ENCODE assay signal across 16 cellular contexts in genomic region chr16:3971261-3971660, GRCh38.
DNase-seq lines count a peak whose midpoint lies in the region; ATAC-seq and TF ChIP-seq lines count a peak whose summit lies in the region.
"Had no signal": no experiment of that assay in that cellular context is flagged by ENCODE, and none has a peak within 500 bp of the region (broad histone marks: within the 10 kb centered on the region; RNA-seq: fewer than 3 reads in every experiment).

No MANE protein-coding gene starts in this region.

- H3K36me3 ChIP-seq in MG63 (peaks cover 53% of the 10 kb centered on the region), skeletal muscle satellite cell (ENCODE audit: insufficient read depth, low read length) (peaks cover 4% of the 10 kb centered on the region), gastrocnemius medialis (peaks cover 0 to 48% of the 10 kb centered on the region in 2 donors)

- no peak for TF ChIP-seq POLR2A in gastrocnemius medialis (IDR thresholded peaks at IDR 0.05)

- H3K9me3 Mint-ChIP-seq in activated CD4-positive, alpha-beta memory T cell treated with anti-CD3 and anti-CD28 coated beads for 36 hours: no peaks in the 10 kb centered on the region
- no peaks in the 10 kb centered on the region for H3K9me3 Mint-ChIP-seq in activated CD4-positive, alpha-beta memory T cell treated with anti-CD3 and anti-CD28 coated beads, Interleukin-2, amount 10 ng/mL, durations not matched to agents 7 days and 5 days
- H3K9me3 Mint-ChIP-seq in dendritic cell treated with granulocyte-macrophage colony-stimulating factor and Interleukin-4, amounts not matched to agents 40 ng/mL and 50 ng/mL, for 4 days: no peaks in the 10 kb centered on the region

- peak; percentile 31 for DNase-seq in activated CD4-positive, alpha-beta memory T cell treated with anti-CD3 and anti-CD28 coated beads for 36 hours
- no peak for DNase-seq in activated CD4-positive, alpha-beta memory T cell treated with anti-CD3 and anti-CD28 coated beads, Interleukin-2, amount 10 ng/mL, durations not matched to agents 7 days and 5 days
- DNase-seq in MG63: peak; percentile 22
- no peak for DNase-seq in DMS 273 (lab: John Stamatoyannopoulos, UW; ENCODE audit: unreplicated experiment)
- DNase-seq in gastrocnemius medialis: no peak
- DNase-seq: activated CD4-positive, CD25-positive, alpha-beta regulatory T cell treated with anti-CD3 and anti-CD28 coated beads, Interleukin-2, amount 50 U/mL, for 72 hours; effector memory CD4-positive, alpha-beta T cell; Kasumi-1; NCI-H345 had no signal

- no peaks in the 10 kb centered on the region for H3K27me3 Mint-ChIP-seq in activated CD4-positive, alpha-beta memory T cell treated with anti-CD3 and anti-CD28 coated beads for 36 hours
- no peaks in the 10 kb centered on the region for H3K27me3 Mint-ChIP-seq in activated CD4-positive, alpha-beta memory T cell treated with anti-CD3 and anti-CD28 coated beads, Interleukin-2, amount 10 ng/mL, durations not matched to agents 7 days and 5 days
- no peaks in the 10 kb centered on the region for H3K27me3 Mint-ChIP-seq in dendritic cell treated with granulocyte-macrophage colony-stimulating factor and Interleukin-4, amounts not matched to agents 40 ng/mL and 50 ng/mL, for 4 days

- no peaks in the 10 kb centered on the region; the same call in 1 of the 2 replicates for H3K9me3 ChIP-seq in MG63
- H3K9me3 ChIP-seq in skeletal muscle satellite cell (replicated peaks; ENCODE audit: low read length): no peaks in the 10 kb centered on the region
- no peaks in the 10 kb centered on the region for H3K9me3 ChIP-seq in gastrocnemius medialis
- H3K9me3 ChIP-seq: A549, HAP-1 had no signal

- in situ Hi-C loops in gastrocnemius medialis (cut with MboI; ENCODE audit: low sequenced_read_pairs in 4 of 4): no loop called here

- POLR2A ChIA-PET in activated CD4-positive, alpha-beta memory T cell treated with anti-CD3 and anti-CD28 coated beads for 36 hours (lab: Charles Lee): no interaction called here
- POLR2A ChIA-PET in activated CD4-positive, alpha-beta memory T cell treated with anti-CD3 and anti-CD28 coated beads, Interleukin-2, amount 10 ng/mL, durations not matched to agents 7 days and 5 days (lab: Charles Lee): no interaction called here

- TF ChIP-seq CTCF in gastrocnemius medialis (IDR thresholded peaks at IDR 0.05 in 4 of 5, conservative IDR thresholded peaks at IDR 0.05 in 1 of 5): no peak

- no peak overlapping the region for H3K27ac ChIP-seq in gastrocnemius medialis
- H3K27ac ChIP-seq: A549, RWPE1, skin epidermis had no signal

- H3K4me1 Mint-ChIP-seq in activated CD4-positive, alpha-beta memory T cell treated with anti-CD3 and anti-CD28 coated beads for 36 hours (ENCODE audit: low read depth): peaks cover 7% of the 10 kb centered on the region
- H3K4me1 Mint-ChIP-seq in activated CD4-positive, alpha-beta memory T cell treated with anti-CD3 and anti-CD28 coated beads, Interleukin-2, amount 10 ng/mL, durations not matched to agents 7 days and 5 days: no peaks in the 10 kb centered on the region
- H3K4me1 Mint-ChIP-seq in dendritic cell treated with granulocyte-macrophage colony-stimulating factor and Interleukin-4, amounts not matched to agents 40 ng/mL and 50 ng/mL, for 4 days (ENCODE audit: low read depth): peaks cover 36% of the 10 kb centered on the region

- peaks cover 10% of the 10 kb centered on the region for H3K36me3 Mint-ChIP-seq in activated CD4-positive, alpha-beta memory T cell treated with anti-CD3 and anti-CD28 coated beads for 36 hours
- peaks cover 9% of the 10 kb centered on the region for H3K36me3 Mint-ChIP-seq in activated CD4-positive, alpha-beta memory T cell treated with anti-CD3 and anti-CD28 coated beads, Interleukin-2, amount 10 ng/mL, durations not matched to agents 7 days and 5 days (ENCODE audit: low read depth)
- H3K36me3 Mint-ChIP-seq in dendritic cell treated with granulocyte-macrophage colony-stimulating factor and Interleukin-4, amounts not matched to agents 40 ng/mL and 50 ng/mL, for 4 days (ENCODE audit: low read depth): peaks cover 17% of the 10 kb centered on the region

- H3K4me1 ChIP-seq in skeletal muscle satellite cell (ENCODE audit: control insufficient read depth, insufficient read depth, low read length) (peaks cover 17% of the 10 kb centered on the region), gastrocnemius medialis (no peaks in the 10 kb centered on the region)
- H3K4me1 ChIP-seq: HAP-1 had no signal

- H3K9ac ChIP-seq in skeletal muscle satellite cell (ENCODE audit: low read depth, low read length): peak overlapping the region; percentile 23

- H3K27me3 ChIP-seq in MG63: no peaks in the 10 kb centered on the region
- H3K27me3 ChIP-seq in skeletal muscle satellite cell (ENCODE audit: control insufficient read depth, insufficient read depth, low read length): no peaks in the 10 kb centered on the region
- H3K27me3 ChIP-seq in gastrocnemius medialis: no peaks in the 10 kb centered on the region

- CTCF ChIA-PET in activated CD4-positive, alpha-beta memory T cell treated with anti-CD3 and anti-CD28 coated beads for 36 hours (lab: Charles Lee): interaction anchor here (1.3 kb wide), 1 partner anchor 11 kb away, joined by 3 read pairs; no protein-coding TSS in a partner anchor
- CTCF ChIA-PET in activated CD4-positive, alpha-beta memory T cell treated with anti-CD3 and anti-CD28 coated beads, Interleukin-2, amount 10 ng/mL, durations not matched to agents 7 days and 5 days (lab: Charles Lee): interaction anchor here (1.0 kb wide), 1 partner anchor 10 kb away, joined by 4 read pairs; no protein-coding TSS in a partner anchor

- intact Hi-C loops in activated CD4-positive, alpha-beta memory T cell treated with anti-CD3 and anti-CD28 coated beads for 36 hours (cut with micrococcal nuclease): no loop called here
- intact Hi-C loops in dendritic cell treated with granulocyte-macrophage colony-stimulating factor and Interleukin-4, amounts not matched to agents 40 ng/mL and 50 ng/mL, for 4 days (cut with micrococcal nuclease): no loop called here
- intact Hi-C loops in gastrocnemius medialis (cut with DNase I; ENCODE audit: low total_unique reads): no loop called here

- H3K4me3 Mint-ChIP-seq in activated CD4-positive, alpha-beta memory T cell treated with anti-CD3 and anti-CD28 coated beads for 36 hours: no peak overlapping the region
- no peak overlapping the region for H3K4me3 Mint-ChIP-seq in activated CD4-positive, alpha-beta memory T cell treated with anti-CD3 and anti-CD28 coated beads, Interleukin-2, amount 10 ng/mL, durations not matched to agents 7 days and 5 days
- H3K4me3 Mint-ChIP-seq in dendritic cell treated with granulocyte-macrophage colony-stimulating factor and Interleukin-4, amounts not matched to agents 40 ng/mL and 50 ng/mL, for 4 days: no peak overlapping the region

- H3K4me2 ChIP-seq in skeletal muscle satellite cell (ENCODE audit: low read length): peak overlapping the region; percentile 73
- H3K4me2 ChIP-seq: A549 had no signal

- H3K4me3 ChIP-seq in MG63 (no peak overlapping the region), skeletal muscle satellite cell (ENCODE audit: low read length) (peak overlapping the region; percentile 46), gastrocnemius medialis (no peak overlapping the region)
- H3K4me3 ChIP-seq: A549, HAP-1, skin epidermis had no signal

- H3K27ac Mint-ChIP-seq in activated CD4-positive, alpha-beta memory T cell treated with anti-CD3 and anti-CD28 coated beads for 36 hours: no peak overlapping the region
- no peak overlapping the region for H3K27ac Mint-ChIP-seq in activated CD4-positive, alpha-beta memory T cell treated with anti-CD3 and anti-CD28 coated beads, Interleukin-2, amount 10 ng/mL, durations not matched to agents 7 days and 5 days
- H3K27ac Mint-ChIP-seq in dendritic cell treated with granulocyte-macrophage colony-stimulating factor and Interleukin-4, amounts not matched to agents 40 ng/mL and 50 ng/mL, for 4 days: peak overlapping the region; percentile 90

- ATAC-seq in GM21786 (IDR thresholded peaks at IDR 0.05; ENCODE audit: unreplicated experiment): no peak
- no peak for ATAC-seq in gastrocnemius medialis
- ATAC-seq: A549 had no signal

Comparison
In these comparisons a context has a peak if more than half of its experiments do, and no peak if none do; other contexts are left out.
1. DNase-seq: peak in activated CD4-positive, alpha-beta memory T cell treated with anti-CD3 and anti-CD28 coated beads for 36 hours (single experiment) and MG63 (single experiment); none in activated CD4-positive, alpha-beta memory T cell treated with anti-CD3 and anti-CD28 coated beads, Interleukin-2, amount 10 ng/mL, durations not matched to agents 7 days and 5 days (single experiment), DMS 273 (single experiment) and gastrocnemius medialis (0 of 2).